Comparison of ENCODE assay signal across 8 cellular contexts in the genomic region with DNA sequence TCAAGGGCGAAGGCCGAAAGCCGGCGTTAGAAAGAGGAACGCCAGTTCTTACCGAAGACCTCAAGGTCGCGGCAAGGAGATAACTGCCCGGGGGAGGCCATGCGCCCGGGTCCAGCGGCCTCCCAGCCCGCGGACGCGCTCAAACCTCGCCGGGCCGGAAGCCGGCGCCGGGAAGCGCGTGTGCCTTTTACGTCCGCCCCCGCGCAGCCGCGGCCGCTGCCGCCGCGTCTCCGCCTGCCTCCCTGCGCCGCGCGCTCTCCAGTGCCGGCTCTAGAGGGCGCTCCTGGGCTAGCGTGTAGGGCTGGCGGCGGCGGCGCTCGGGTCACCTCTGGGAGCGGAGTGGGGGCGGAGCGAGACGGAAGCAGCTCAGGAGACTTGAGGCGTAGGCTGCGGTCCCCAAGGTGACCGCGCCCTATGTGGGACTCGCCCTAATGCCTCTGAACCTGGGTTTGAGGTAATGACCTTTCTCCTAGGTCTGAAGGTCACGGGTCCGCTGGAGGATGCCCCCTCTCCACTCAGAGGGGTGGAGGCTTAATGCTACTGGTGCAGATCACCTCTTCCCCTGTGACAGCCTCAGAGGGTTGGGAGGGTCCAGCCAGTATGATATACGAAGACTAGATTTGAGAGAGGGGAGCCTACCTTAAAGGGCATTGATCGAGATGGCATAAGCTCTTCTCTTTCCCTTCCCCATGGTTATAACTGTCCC. TPM values are rescaled to one million over a fixed set of nuclear protein-coding genes. Genes with fewer than 3 reads are reported as not detected.
DNase-seq lines count a peak whose midpoint lies in the region; TF ChIP-seq lines count a peak whose summit lies in the region.

No MANE protein-coding gene starts in this region.

- H3K36me3 ChIP-seq in H7 (replicated peaks; ENCODE audit: control insufficient read depth, insufficient read depth, low read length): peaks cover 8% of the 10 kb centered on the region
- H3K36me3 ChIP-seq in MG63: peaks cover 27% of the 10 kb centered on the region
- no peaks in the 10 kb centered on the region for H3K36me3 ChIP-seq in ovary
- H3K36me3 ChIP-seq in thymus (ENCODE audit: control insufficient read depth, insufficient read depth): peaks cover 13% of the 10 kb centered on the region

- H3K27me3 Mint-ChIP-seq in glutamatergic neuron (ENCODE audit: unreplicated experiment): no peaks in the 10 kb centered on the region

- H3K27me3 ChIP-seq in H7 (ENCODE audit: control insufficient read depth, insufficient read depth, low read length) (no peaks in the 10 kb centered on the region), MG63 (no peaks in the 10 kb centered on the region), ovary (no peaks in the 10 kb centered on the region), thymus (ENCODE audit: control insufficient read depth, insufficient read depth) (no peaks in the 10 kb centered on the region)

- intact Hi-C loops in ovary (cut with DNase I): no loop called here

- no peaks in the 10 kb centered on the region for H3K36me3 Mint-ChIP-seq in glutamatergic neuron (ENCODE audit: unreplicated experiment)

- TF ChIP-seq EP300 in ovary (IDR thresholded peaks at IDR 0.05): no peak

- peak overlapping the region; percentile 78 for H3K27ac Mint-ChIP-seq in glutamatergic neuron (ENCODE audit: unreplicated experiment)

- H3K4me3 ChIP-seq in H7 (ENCODE audit: insufficient read depth, low read depth, low read length) (peak overlapping the region; percentile 77), MG63 (peak overlapping the region; percentile 98), ovary (peak overlapping the region; percentile 82), thymus (ENCODE audit: low read length) (peak overlapping the region; percentile 70)

- H3K27ac ChIP-seq in ovary (peak overlapping the region; percentile 82 to 87), thymus (ENCODE audit: low read depth) (peak overlapping the region; percentile 94)

- DNase-seq in G401 (ENCODE audit: low spot score): peak; percentile 80
- DNase-seq in H7: peak; percentile 87
- DNase-seq in MG63: peak; percentile 78
- peak; percentile 75 for DNase-seq in SK-N-DZ (ENCODE audit: low spot score)
- peak; percentile 88 for DNase-seq in activated naive CD4-positive, alpha-beta T cell treated with anti-CD3 and anti-CD28 coated beads, Interleukin-2, amount 50 U/mL, for 16 hours
- peak; percentile 90 for DNase-seq in glutamatergic neuron
- DNase-seq in ovary: peak; percentile 80 to 91 (median 88)

- TF ChIP-seq CTCF in glutamatergic neuron (IDR thresholded peaks at IDR 0.05; ENCODE audit: partially characterized antibody, unreplicated experiment) (peak; percentile 70), ovary (IDR thresholded peaks at IDR 0.05) (peak; percentile 50 to 66 (median 60))

- no peaks in the 10 kb centered on the region for H3K9me3 ChIP-seq in MG63
- H3K9me3 ChIP-seq in ovary: no peaks in the 10 kb centered on the region
- H3K9me3 ChIP-seq in thymus (ENCODE audit: control insufficient read depth): no peaks in the 10 kb centered on the region

- H3K4me1 ChIP-seq in ovary (ENCODE audit: insufficient read depth) (no peaks in the 10 kb centered on the region), thymus (ENCODE audit: control insufficient read depth, insufficient read depth, low read length) (no peaks in the 10 kb centered on the region)

- H3K4me3 Mint-ChIP-seq in glutamatergic neuron (ENCODE audit: unreplicated experiment): peak overlapping the region; percentile 84

- 32 to 66% (median 47%) methylated on average over 57 to 60 of the region's 60 CpGs for WGBS in ovary, 3 donors
- WGBS in thymus: under 1% methylated on average over 60 of the region's 60 CpGs

- no peak for TF ChIP-seq POLR2A in ovary (IDR thresholded peaks at IDR 0.05)

- no peaks in the 10 kb centered on the region for H3K4me1 Mint-ChIP-seq in glutamatergic neuron (ENCODE audit: low read depth, unreplicated experiment)

- in situ Hi-C loops in G401 (cut with HindIII; ENCODE audit: low sequenced_read_pairs): no loop called here

- no peaks in the 10 kb centered on the region for H3K9me3 Mint-ChIP-seq in glutamatergic neuron (ENCODE audit: unreplicated experiment)

RNA-seq across cellular contexts. Expression of gene SLC25A5, which starts 0.8 kb away (rescaled TPM):
- 127 and 170 TPM in 2 replicates for total RNA-seq in G401 (2014; rRNA removed; shearing (Covaris generic))
- total RNA-seq in H7 (2014; rRNA removed; shearing (Covaris generic)): 383 and 395 TPM in 2 replicates
- 49.0 and 68.0 TPM in 2 replicates for total RNA-seq in MG63 (2014; rRNA removed; shearing (Covaris generic); ENCODE audit: low replicate concordance)
- polyA plus RNA-seq in SK-N-DZ (2014; cell fraction: cytosol; rRNA removed): 165 and 166 TPM in 2 replicates
- 71.5 and 97.5 TPM in 2 replicates for polyA plus RNA-seq in SK-N-DZ (2014; cell fraction: nucleus; rRNA removed)
- total RNA-seq in glutamatergic neuron (ENCODE audit: unreplicated experiment) (179 TPM), ovary (100 to 1,000 TPM in 6 of 7 donors, 10 to 100 TPM in 1; 97.2 to 166 (median 138) TPM)
- polyA plus RNA-seq in ovary (100 to 1,000 TPM; 147 to 214 TPM), thymus (237 TPM)

Comparison
In these comparisons a context has a peak if more than half of its experiments do, and no peak if none do; other contexts are left out.
1. Peak in every context shown above with its lines: DNase-seq, H3K4me3 ChIP-seq and H3K27ac ChIP-seq.